Comparison of ENCODE assay signal across 10 cellular contexts in genomic region chr12:11885261-11886038, GRCh38.
DNase-seq lines count a peak whose midpoint lies in the region; ATAC-seq, FAIRE-seq and TF ChIP-seq lines count a peak whose summit lies in the region.
"Had no signal": no experiment of that assay in that cellular context is flagged by ENCODE, and none has a peak within 500 bp of the region (broad histone marks: within the 10 kb centered on the region; RNA-seq: fewer than 3 reads in every experiment).

No MANE protein-coding gene starts in this region.

- peak; percentile 86 for FAIRE-seq in keratinocyte (lab: Jason Lieb, UNC)
- FAIRE-seq: A204.1 had no signal

- ATAC-seq in HG03139 (IDR thresholded peaks at IDR 0.05; ENCODE audit: unreplicated experiment) = no peak

- H4K20me1 ChIP-seq in keratinocyte (ENCODE audit: control insufficient read depth, extremely low read depth, insufficient read depth, low read length) = no peaks in the 10 kb centered on the region

- H3K27ac Mint-ChIP-seq in type B pancreatic cell = peak overlapping the region; percentile 99

- H2AFZ ChIP-seq in keratinocyte (ENCODE audit: control insufficient read depth, low read length) = no peak overlapping the region

- in situ Hi-C loops in KBM-7 (cut with MboI; ENCODE audit: low pct_unique_long_range_greater_than_20kb, low sequenced_read_pairs) = no loop called here

- peaks cover 12% of the 10 kb centered on the region for H3K9me3 Mint-ChIP-seq in type B pancreatic cell

- H3K79me2 ChIP-seq in keratinocyte (ENCODE audit: control insufficient read depth, insufficient read depth, low read length) = no peaks in the 10 kb centered on the region

- intact Hi-C loops in ascending aorta (cut with DNase I) = no loop called here

- DNase-seq in NCI-H510A treated with DMSO at 0.1 percent for 48 hours (lab: John Stamatoyannopoulos, UW) (peak; percentile 57), NCI-H510A (lab: John Stamatoyannopoulos, UW) (no peak), ascending aorta (ENCODE audit: low spot score in 2 of 2) (no peak), keratinocyte (ENCODE audit: low read depth, low spot score) (peak; percentile 61), type B pancreatic cell (ENCODE audit: extremely low spot score, unreplicated experiment) (no peak), GDM1 (lab: John Stamatoyannopoulos, UW) (no peak), KBM-7 (no peak)
- DNase-seq: uterus had no signal

- H3K9me1 ChIP-seq in keratinocyte (ENCODE audit: control insufficient read depth, extremely low read depth, insufficient read depth, low read length) = peaks cover 3% of the 10 kb centered on the region

- H3K9me3 ChIP-seq in ascending aorta (no peaks in the 10 kb centered on the region), keratinocyte (ENCODE audit: control insufficient read depth, low read depth, low read length) (no peaks in the 10 kb centered on the region)
- H3K9me3 ChIP-seq: uterus had no signal

- peak overlapping the region; percentile 37 to 59 for H3K27ac ChIP-seq in ascending aorta
- H3K27ac ChIP-seq in keratinocyte (ENCODE audit: control insufficient read depth, insufficient read depth, low read length) = peak overlapping the region; percentile 77

- H3K4me1 Mint-ChIP-seq in type B pancreatic cell (ENCODE audit: unreplicated experiment) = peaks cover 6% of the 10 kb centered on the region

- peaks cover 5 to 10% of the 10 kb centered on the region in 2 donors for H3K4me1 ChIP-seq in ascending aorta
- H3K4me1 ChIP-seq in keratinocyte (ENCODE audit: control insufficient read depth, extremely low read depth, insufficient read depth, low read length) = peaks cover 29% of the 10 kb centered on the region
- H3K4me1 ChIP-seq: uterus had no signal

- no peaks in the 10 kb centered on the region for H3K27me3 Mint-ChIP-seq in type B pancreatic cell

- peak overlapping the region; percentile 73 for H3K4me3 Mint-ChIP-seq in type B pancreatic cell

- TF ChIP-seq CTCF in ascending aorta (IDR thresholded peaks at IDR 0.05) = no peak
- TF ChIP-seq CTCF in keratinocyte (optimal IDR thresholded peaks at IDR 0.05 in 1 of 3, IDR thresholded peaks at IDR 0.05 in 1 of 3, conservative IDR thresholded peaks at IDR 0.05 in 1 of 3; ENCODE audit: extremely low read depth in 1 of 3, insufficient read depth in 2 of 3, low read length in 3 of 3) = no peak
- no peak for TF ChIP-seq CTCF in type B pancreatic cell (conservative IDR thresholded peaks at IDR 0.05)

- no peak overlapping the region for H3K4me3 ChIP-seq in ascending aorta
- peak overlapping the region in 2 of 3 experiments; percentile 0 to 45 for H3K4me3 ChIP-seq in keratinocyte (ENCODE audit: control insufficient read depth in 2 of 3, extremely low read depth in 1 of 3, insufficient read depth in 2 of 3, low read depth in 1 of 3, low read length in 3 of 3)
- H3K4me3 ChIP-seq: uterus had no signal

- H3K27me3 ChIP-seq in ascending aorta (no peaks in the 10 kb centered on the region), keratinocyte (ENCODE audit: control insufficient read depth, extremely low read depth, insufficient read depth, low read length) (no peaks in the 10 kb centered on the region)
- H3K27me3 ChIP-seq: uterus had no signal

- H3K36me3 ChIP-seq in ascending aorta (peaks cover 29 to 41% of the 10 kb centered on the region in 2 donors), keratinocyte (ENCODE audit: control insufficient read depth in 2 of 2, extremely low read depth in 1 of 2, insufficient read depth in 2 of 2, low read length in 2 of 2) (peaks cover 0 to 2% of the 10 kb centered on the region in 2 experiments)
- H3K36me3 ChIP-seq: uterus had no signal

- peak overlapping the region; percentile 75 for H3K4me2 ChIP-seq in keratinocyte (ENCODE audit: control insufficient read depth, extremely low read depth, insufficient read depth, low read depth, low read length)

- H3K36me3 Mint-ChIP-seq in type B pancreatic cell = peaks cover 68% of the 10 kb centered on the region

- dilution Hi-C loops in keratinocyte (cut with MboI; ENCODE audit: extremely low pct_ligation_motif_present, low sequenced_read_pairs) = no loop called here

- H3K9ac ChIP-seq in keratinocyte (ENCODE audit: control insufficient read depth, extremely low read depth, insufficient read depth, low read length) = peak overlapping the region; percentile 46

Comparison
In these comparisons a context has a peak if more than half of its experiments do, and no peak if none do; other contexts are left out.
1. DNase-seq: peak in NCI-H510A treated with DMSO at 0.1 percent for 48 hours (single experiment) and keratinocyte (single experiment); none in NCI-H510A (single experiment), ascending aorta (0 of 2), type B pancreatic cell (single experiment), GDM1 (single experiment) and KBM-7 (single experiment).
2. H3K4me3 ChIP-seq: peak in keratinocyte (2 of 3); none in ascending aorta (0 of 2).